In the genomic region with DNA sequence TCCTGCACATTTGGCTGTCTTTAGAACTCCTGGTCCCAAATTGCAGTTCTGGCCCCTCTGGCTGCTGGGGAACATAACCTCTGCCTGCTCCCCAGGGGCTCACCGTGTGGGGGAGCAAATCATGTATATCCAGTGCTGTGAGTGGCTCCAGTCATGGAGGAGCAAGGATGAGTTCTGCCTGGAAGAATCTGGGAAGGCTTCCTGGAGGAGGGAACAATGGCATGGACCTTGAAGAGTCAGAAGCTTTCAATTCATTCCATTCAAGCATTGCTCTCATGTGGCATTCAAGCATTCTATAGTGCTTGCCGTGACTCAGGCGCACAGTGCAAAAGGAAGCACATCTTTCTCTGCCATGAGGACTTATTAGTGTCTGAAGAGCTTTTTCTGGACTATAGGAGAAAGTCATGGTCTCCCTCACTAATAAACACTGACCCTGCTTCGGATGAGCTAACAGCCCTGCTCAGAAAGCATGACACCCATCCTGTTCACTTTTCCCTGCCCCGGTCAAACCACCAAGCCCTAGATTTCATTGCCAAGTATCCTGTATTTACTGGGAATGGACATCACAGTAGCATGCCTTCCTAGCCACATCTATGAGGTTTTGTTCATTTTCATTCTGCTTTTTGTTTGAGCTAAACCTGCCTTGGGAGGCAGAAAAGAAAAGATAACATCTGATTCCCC, we compare ENCODE assay signal across 16 cellular contexts. TPM values are rescaled to one million over a fixed set of nuclear protein-coding genes. Genes with fewer than 3 reads are reported as not detected.
DNase-seq lines count a peak whose midpoint lies in the region; ATAC-seq and TF ChIP-seq lines count a peak whose summit lies in the region.
"Had no signal": no experiment of that assay in that cellular context is flagged by ENCODE, and none has a peak within 500 bp of the region (broad histone marks: within the 10 kb centered on the region; RNA-seq: fewer than 3 reads in every experiment).

No MANE protein-coding gene starts in this region.

- H3K27me3 Mint-ChIP-seq in brain (peaks cover 8% of the 10 kb centered on the region), Calu3 (ENCODE audit: unreplicated experiment) (peaks cover 40% of the 10 kb centered on the region)

- CTCF ChIA-PET in HEK293 (lab: Yijun Ruan, JAX) (interaction anchor here (0.5 to 1.4 kb wide), 5 partner anchors 11 to 280 kb away, joined by 3 to 7 read pairs (median 3); no protein-coding TSS in a partner anchor), Calu3 (lab: Charles Lee) (no interaction called here)

- H3K4me3 ChIP-seq in HEK293 (ENCODE audit: low read depth, low read length) (no peak overlapping the region), right atrium auricular region (peak overlapping the region in 1 of 2 donors; percentile 55), sigmoid colon (no peak overlapping the region)
- H3K4me3 ChIP-seq: body of pancreas had no signal

- DNase-seq in right atrium auricular region (ENCODE audit: low spot score), result no peak
- DNase-seq in sigmoid colon, result peak; percentile 9
- no peak for DNase-seq in GDM1 (lab: John Stamatoyannopoulos, UW)
- no peak for DNase-seq in AG08396 (ENCODE audit: low spot score)
- DNase-seq in Calu3, result no peak
- DNase-seq: activated B cell treated with CpG ODN at 0.5 μM for 24 hours; activated gamma-delta T cell; AML-193; effector memory CD8-positive, alpha-beta T cell; NCI-H2081 treated with DMSO at 0.1 percent for 48 hours; stimulated activated CD4-positive, alpha-beta T cell treated with anti-CD3 and anti-CD28 coated beads, Interleukin-1b, Interleukin-23, amount 100 ng/mL, for 48 hours had no signal

- BruUV-seq in Calu3 (replicated peaks; lab: Mats Ljungman, UMichigan), result no TSS peak

- TF ChIP-seq EP300 in sigmoid colon (IDR thresholded peaks at IDR 0.05), result no peak

- no peak for ATAC-seq in HG03342 (IDR thresholded peaks at IDR 0.05; ENCODE audit: unreplicated experiment)
- ATAC-seq: effector memory CD8-positive, alpha-beta T cell had no signal

- intact Hi-C loops in sigmoid colon (cut with DNase I), result no loop called here
- intact Hi-C loops in Calu3 (cut with micrococcal nuclease; ENCODE audit: unreplicated experiment), result no loop called here

- TF ChIP-seq CTCF in HEK293 (tag by site-specific recombination; IDR thresholded peaks at IDR 0.05), result no peak
- TF ChIP-seq CTCF in brain (conservative IDR thresholded peaks at IDR 0.05), result no peak
- no peak for TF ChIP-seq CTCF in right atrium auricular region (IDR thresholded peaks at IDR 0.05)
- TF ChIP-seq CTCF in sigmoid colon (IDR thresholded peaks at IDR 0.05), result no peak
- TF ChIP-seq CTCF in Calu3 (IDR thresholded peaks at IDR 0.05; ENCODE audit: unreplicated experiment), result no peak

- 78 to 80% methylated on average over 5 of the region's 5 CpGs for WGBS in sigmoid colon, 2 donors

- H3K27ac Mint-ChIP-seq in brain (peak overlapping the region in 4 of 5 experiments; percentile 33 to 81 (median 69)), Calu3 (ENCODE audit: unreplicated experiment) (no peak overlapping the region)
- H3K27ac Mint-ChIP-seq: activated B cell treated with CpG ODN at 0.5 μM for 24 hours; naive thymus-derived CD4-positive, alpha-beta T cell had no signal

- no peak for TF ChIP-seq POLR2A in sigmoid colon (IDR thresholded peaks at IDR 0.05)

- H3K9me3 Mint-ChIP-seq in brain (no peaks in the 10 kb centered on the region), Calu3 (ENCODE audit: low read depth, unreplicated experiment) (no peaks in the 10 kb centered on the region)
- H3K9me3 Mint-ChIP-seq: activated B cell treated with CpG ODN at 0.5 μM for 24 hours; effector memory CD8-positive, alpha-beta T cell had no signal

- H3K4me1 Mint-ChIP-seq in brain (peaks cover 60% of the 10 kb centered on the region), Calu3 (ENCODE audit: low read depth, unreplicated experiment) (peaks cover 44% of the 10 kb centered on the region)
- H3K4me1 Mint-ChIP-seq: activated B cell treated with CpG ODN at 0.5 μM for 24 hours had no signal

- no peaks in the 10 kb centered on the region for H3K36me3 Mint-ChIP-seq in brain
- H3K36me3 Mint-ChIP-seq in Calu3 (ENCODE audit: insufficient read depth, unreplicated experiment), result peaks cover 36% of the 10 kb centered on the region
- H3K36me3 Mint-ChIP-seq: naive thymus-derived CD4-positive, alpha-beta T cell had no signal

- POLR2A ChIA-PET in HEK293 (lab: Yijun Ruan, JAX), result no interaction called here

- no peak overlapping the region for H3K27ac ChIP-seq in HEK293 (ENCODE audit: extremely low read depth, low read depth, low read length)
- H3K27ac ChIP-seq in right atrium auricular region, result peak overlapping the region; percentile 83 to 92
- H3K27ac ChIP-seq in sigmoid colon, result peak overlapping the region in 3 of 4 donors; percentile 23 to 77 (median 30)

- H3K36me3 ChIP-seq in HEK293 (ENCODE audit: control insufficient read depth in 2 of 2, insufficient read depth in 1 of 2, low read length in 2 of 2) (no peaks in the 10 kb centered on the region), right atrium auricular region (no peaks in the 10 kb centered on the region), sigmoid colon (no peaks in the 10 kb centered on the region)

- peak overlapping the region in 1 of 5 experiments; percentile 22 for H3K4me3 Mint-ChIP-seq in brain
- no peak overlapping the region for H3K4me3 Mint-ChIP-seq in Calu3 (ENCODE audit: low read depth, unreplicated experiment)
- H3K4me3 Mint-ChIP-seq: activated B cell treated with CpG ODN at 0.5 μM for 24 hours; effector memory CD8-positive, alpha-beta T cell had no signal

- peaks cover 3% of the 10 kb centered on the region; the same call in 1 of the 2 replicates for H3K4me1 ChIP-seq in HEK293 (ENCODE audit: control insufficient read depth, insufficient read depth, low read length)
- peaks cover 0 to 48% of the 10 kb centered on the region in 2 donors for H3K4me1 ChIP-seq in right atrium auricular region
- H3K4me1 ChIP-seq in sigmoid colon, result peaks cover 0 to 11% (median 0%) of the 10 kb centered on the region in 4 donors

- H3K9me3 ChIP-seq in HEK293 (ENCODE audit: control insufficient read depth, insufficient read depth, low read depth, low read length) (no peaks in the 10 kb centered on the region), right atrium auricular region (no peaks in the 10 kb centered on the region), sigmoid colon (no peaks in the 10 kb centered on the region)
- H3K9me3 ChIP-seq: body of pancreas had no signal

- H3K27me3 ChIP-seq in right atrium auricular region (no peaks in the 10 kb centered on the region), sigmoid colon (no peaks in the 10 kb centered on the region)
- H3K27me3 ChIP-seq: body of pancreas had no signal

TF ChIP-seq in HEK293, 187 proteins besides CTCF, POLR2A, EP300 and RAD21:
- peak; percentile 82 for TF ChIP-seq GLIS1 (tag by site-specific recombination; IDR thresholded peaks at IDR 0.05)
- TF ChIP-seq, protein P1, sequence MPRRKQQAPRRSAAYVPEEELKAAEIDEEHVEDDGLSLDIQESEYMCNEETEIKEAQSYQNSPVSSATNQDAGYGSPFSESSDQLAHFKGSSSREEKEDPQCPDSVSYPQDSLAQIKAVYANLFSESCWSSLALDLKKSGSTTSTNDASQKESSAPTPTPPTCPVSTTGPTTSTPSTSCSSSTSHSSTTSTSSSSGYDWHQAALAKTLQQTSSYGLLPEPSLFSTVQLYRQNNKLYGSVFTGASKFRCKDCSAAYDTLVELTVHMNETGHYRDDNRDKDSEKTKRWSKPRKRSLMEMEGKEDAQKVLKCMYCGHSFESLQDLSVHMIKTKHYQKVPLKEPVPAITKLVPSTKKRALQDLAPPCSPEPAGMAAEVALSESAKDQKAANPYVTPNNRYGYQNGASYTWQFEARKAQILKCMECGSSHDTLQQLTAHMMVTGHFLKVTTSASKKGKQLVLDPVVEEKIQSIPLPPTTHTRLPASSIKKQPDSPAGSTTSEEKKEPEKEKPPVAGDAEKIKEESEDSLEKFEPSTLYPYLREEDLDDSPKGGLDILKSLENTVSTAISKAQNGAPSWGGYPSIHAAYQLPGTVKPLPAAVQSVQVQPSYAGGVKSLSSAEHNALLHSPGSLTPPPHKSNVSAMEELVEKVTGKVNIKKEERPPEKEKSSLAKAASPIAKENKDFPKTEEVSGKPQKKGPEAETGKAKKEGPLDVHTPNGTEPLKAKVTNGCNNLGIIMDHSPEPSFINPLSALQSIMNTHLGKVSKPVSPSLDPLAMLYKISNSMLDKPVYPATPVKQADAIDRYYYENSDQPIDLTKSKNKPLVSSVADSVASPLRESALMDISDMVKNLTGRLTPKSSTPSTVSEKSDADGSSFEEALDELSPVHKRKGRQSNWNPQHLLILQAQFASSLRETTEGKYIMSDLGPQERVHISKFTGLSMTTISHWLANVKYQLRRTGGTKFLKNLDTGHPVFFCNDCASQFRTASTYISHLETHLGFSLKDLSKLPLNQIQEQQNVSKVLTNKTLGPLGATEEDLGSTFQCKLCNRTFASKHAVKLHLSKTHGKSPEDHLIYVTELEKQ (tag by site-specific recombination; IDR thresholded peaks at IDR 0.05; ENCODE audit: borderline replicate concordance), result no peak

RNA-seq across cellular contexts. Expression of a gene that starts 3.5 kb away (rescaled TPM):
- polyA plus RNA-seq in brain (ENCODE audit: insufficient read depth, low read depth, low replicate concordance), result 159 TPM
- 100 to 1,000 TPM; 140 to 229 TPM for total RNA-seq in right atrium auricular region
- 100 to 1,000 TPM in 2 of 4 donors, 10 to 100 TPM in 2; 25.2 to 183 (median 98.3) TPM for total RNA-seq in sigmoid colon
- polyA plus RNA-seq in sigmoid colon, result 1,000 to 10,000 TPM; 1,595 to 3,562 (median 2,792) TPM
- 766 and 1,874 TPM in 2 replicates for total RNA-seq in Calu3 (2022)

RNA-seq across cellular contexts. Expression of a gene that starts 15.4 kb away (rescaled TPM):
- polyA plus RNA-seq in brain (ENCODE audit: insufficient read depth, low read depth, low replicate concordance), result 94.8 TPM
- 10 to 100 TPM; 42.9 to 85.1 TPM for total RNA-seq in right atrium auricular region
- total RNA-seq in sigmoid colon, result 100 to 1,000 TPM in 2 of 4 donors, 10 to 100 TPM in 2; 47.9 to 145 (median 91.7) TPM
- polyA plus RNA-seq in sigmoid colon, result 100 to 1,000 TPM in 1 of 3 donors, 10 to 100 TPM in 2; 63.1 to 126 (median 84.7) TPM
- 40.4 and 57.1 TPM in 2 replicates for total RNA-seq in Calu3 (2022)

RNA-seq across cellular contexts. Expression of a gene that starts 32.9 kb away (rescaled TPM):
- polyA plus RNA-seq in brain (ENCODE audit: insufficient read depth, low read depth, low replicate concordance), result 81.3 TPM
- 10 to 100 TPM; 13.8 to 21.1 TPM for total RNA-seq in right atrium auricular region
- total RNA-seq in sigmoid colon, result 1 to 10 TPM; 6.7 to 8.6 (median 7.7) TPM
- 10 to 100 TPM; 25.1 to 49.5 (median 30.6) TPM for polyA plus RNA-seq in sigmoid colon
- total RNA-seq in Calu3 (2022), result 17.2 and 17.7 TPM in 2 replicates

RNA-seq across cellular contexts. Expression of a gene that starts 33.0 kb away (rescaled TPM):
- polyA plus RNA-seq in brain (ENCODE audit: insufficient read depth, low read depth, low replicate concordance) (426 TPM), sigmoid colon (10 to 100 TPM; 42.5 to 63.5 (median 43.2) TPM)
- total RNA-seq in right atrium auricular region (100 to 1,000 TPM; 166 to 178 TPM), sigmoid colon (100 to 1,000 TPM; 109 to 147 (median 133) TPM), Calu3 (2022) (190 and 229 TPM in 2 replicates)
